Comparison of ENCODE assay signal across 23 cellular contexts in genomic region chr19:29083863-29084262, GRCh38.
"Had no signal": no experiment of that assay in that cellular context is flagged by ENCODE, and none has a peak within 500 bp of the region (broad histone marks: within the 10 kb centered on the region; RNA-seq: fewer than 3 reads in every experiment).

No MANE protein-coding gene starts in this region.

- H3K27me3 Mint-ChIP-seq: memory B cell had no signal

- H3K27ac Mint-ChIP-seq: immature natural killer cell, memory B cell, mesothelial cell of epicardium had no signal

- H3K9me3 ChIP-seq: esophagus squamous epithelium, gastrocnemius medialis, heart left ventricle, left lung, mucosa of descending colon had no signal

- ATAC-seq: esophagus mucosa, gastrocnemius medialis, heart left ventricle, left cardiac atrium, left lung, left ventricle myocardium superior, mucosa of descending colon had no signal

- H3K9me3 Mint-ChIP-seq: mesothelial cell of epicardium had no signal

- H3K4me1 Mint-ChIP-seq: memory B cell, naive B cell had no signal

- DNase-seq: dermis blood vessel endothelial cell; dorsolateral prefrontal cortex; effector CD4-positive, alpha-beta T cell; effector memory CD4-positive, alpha-beta T cell; esophagus squamous epithelium; foreskin melanocyte; gastrocnemius medialis; heart left ventricle; hypothalamus; immature natural killer cell; left cardiac atrium; left lung; left ventricle myocardium superior; mammary epithelial cell; mucosa of descending colon; naive B cell had no signal

- H3K27ac ChIP-seq: coronary artery, dorsolateral prefrontal cortex, epithelial cell of prostate, esophagus squamous epithelium, gastrocnemius medialis, heart left ventricle, hepatocyte, left lung had no signal

- H3K4me1 ChIP-seq: esophagus squamous epithelium, gastrocnemius medialis, heart left ventricle, left lung had no signal

- H3K4me3 Mint-ChIP-seq: immature natural killer cell, memory B cell, mesothelial cell of epicardium had no signal

- H3K4me3 ChIP-seq: coronary artery, dorsolateral prefrontal cortex, esophagus squamous epithelium, gastrocnemius medialis, heart left ventricle, hepatocyte, left lung, lung, mucosa of descending colon had no signal

- H3K36me3 ChIP-seq: esophagus squamous epithelium, gastrocnemius medialis, heart left ventricle, left lung had no signal

- H3K36me3 Mint-ChIP-seq: mesothelial cell of epicardium, naive B cell had no signal
